In the genomic region with DNA sequence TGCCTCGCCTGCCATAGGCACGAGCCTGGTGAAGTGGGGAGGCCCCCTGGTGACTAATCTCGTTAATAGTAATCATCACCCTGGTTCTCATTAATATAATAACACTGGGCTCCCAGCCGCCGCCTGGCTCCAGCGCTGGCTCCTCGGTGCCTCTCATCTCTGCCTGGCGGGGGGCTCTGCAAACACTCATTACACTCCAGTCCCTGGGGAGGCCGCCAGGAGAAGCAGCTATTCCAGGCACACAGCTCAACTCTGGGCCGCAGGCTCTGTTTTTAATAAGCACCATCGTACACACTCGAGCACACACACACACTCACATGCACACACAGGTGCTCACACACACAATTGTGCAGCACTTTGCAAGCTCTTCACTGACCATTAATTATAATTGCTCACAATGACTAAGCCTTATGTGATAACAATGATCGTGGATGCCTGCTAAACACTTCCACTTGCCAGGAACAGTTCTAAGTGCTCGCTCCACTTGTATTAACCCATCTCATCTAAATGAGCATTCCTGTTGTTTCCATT, we compare ENCODE assay signal across 1 cellular context.
A peak's percentile ranks its signal among the peaks of the same experiment; 100 is the strongest.
TF ChIP-seq lines count a peak whose summit lies in the region.

No MANE protein-coding gene starts in this region.

TF ChIP-seq in HEK293, 187 proteins besides CTCF, POLR2A, EP300 and RAD21 (continued from another document and continues in another):
- TF ChIP-seq ZNF433 (tag by site-specific recombination; IDR thresholded peaks at IDR 0.05; ENCODE audit: low read depth) (no peak), ZNF146 (tag by site-specific recombination; IDR thresholded peaks at IDR 0.05) (no peak), ZNF174 (tag by site-specific recombination; IDR thresholded peaks at IDR 0.05) (no peak), ZNF10 (tag by site-specific recombination; IDR thresholded peaks at IDR 0.05) (peak; percentile 20; the same call in 1 of the 2 replicates), ZXDB (tag by site-specific recombination; IDR thresholded peaks at IDR 0.05) (no peak), ZNF660 (tag by site-specific recombination; IDR thresholded peaks at IDR 0.05) (0 out of 2 replicates have a peak, but pooled peaks have one; percentile 8), ZNF311 (tag by site-specific recombination; IDR thresholded peaks at IDR 0.05; ENCODE audit: borderline replicate concordance) (no peak), ZNF560 (tag by site-specific recombination; IDR thresholded peaks at IDR 0.05; ENCODE audit: borderline replicate concordance) (no peak), ZFHX2 (tag by site-specific recombination; conservative IDR thresholded peaks at IDR 0.05) (no peak), ZNF600 (tag by site-specific recombination; IDR thresholded peaks at IDR 0.05) (peak; percentile 72), SCRT2 (tag by site-specific recombination; IDR thresholded peaks at IDR 0.05) (peak; percentile 43; the same call in 1 of the 2 replicates), ZBTB7A (tag by site-specific recombination; IDR thresholded peaks at IDR 0.05; ENCODE audit: low read depth) (no peak), HOXA7 (CRISPR knock-in tag; IDR thresholded peaks at IDR 0.05; ENCODE audit: borderline replicate concordance) (no peak), SP3 (tag by site-specific recombination; IDR thresholded peaks at IDR 0.05) (no peak), ZNF785 (tag by site-specific recombination; IDR thresholded peaks at IDR 0.05) (no peak), ZNF777 (tag by site-specific recombination; IDR thresholded peaks at IDR 0.05; ENCODE audit: borderline replicate concordance) (no peak), SCRT1 (tag by site-specific recombination; IDR thresholded peaks at IDR 0.05; ENCODE audit: borderline replicate concordance) (peak; percentile 56; the same call in 1 of the 2 replicates), ZNF140 (tag by site-specific recombination; IDR thresholded peaks at IDR 0.05) (no peak), WT1 (tag by site-specific recombination; IDR thresholded peaks at IDR 0.05) (peak; percentile 49; the same call in 1 of the 2 replicates), TRIM28 (IDR thresholded peaks at IDR 0.05; ENCODE audit: borderline replicate concordance, low read length) (peak; percentile 84), ZNF843 (tag by site-specific recombination; IDR thresholded peaks at IDR 0.05) (peak; percentile 84), ZNF510 (tag by site-specific recombination; IDR thresholded peaks at IDR 0.05; ENCODE audit: insufficient replicate concordance) (no peak), ZNF155 (tag by site-specific recombination; IDR thresholded peaks at IDR 0.05) (no peak), ZNF791 (tag by site-specific recombination; IDR thresholded peaks at IDR 0.05) (no peak), ZNF416 (tag by site-specific recombination; IDR thresholded peaks at IDR 0.05) (no peak), ZNF37A (tag by site-specific recombination; IDR thresholded peaks at IDR 0.05) (no peak), ZNF677 (tag by site-specific recombination; IDR thresholded peaks at IDR 0.05) (no peak), KLF10 (tag by site-specific recombination; IDR thresholded peaks at IDR 0.05) (no peak)
- TF ChIP-seq, protein P1, sequence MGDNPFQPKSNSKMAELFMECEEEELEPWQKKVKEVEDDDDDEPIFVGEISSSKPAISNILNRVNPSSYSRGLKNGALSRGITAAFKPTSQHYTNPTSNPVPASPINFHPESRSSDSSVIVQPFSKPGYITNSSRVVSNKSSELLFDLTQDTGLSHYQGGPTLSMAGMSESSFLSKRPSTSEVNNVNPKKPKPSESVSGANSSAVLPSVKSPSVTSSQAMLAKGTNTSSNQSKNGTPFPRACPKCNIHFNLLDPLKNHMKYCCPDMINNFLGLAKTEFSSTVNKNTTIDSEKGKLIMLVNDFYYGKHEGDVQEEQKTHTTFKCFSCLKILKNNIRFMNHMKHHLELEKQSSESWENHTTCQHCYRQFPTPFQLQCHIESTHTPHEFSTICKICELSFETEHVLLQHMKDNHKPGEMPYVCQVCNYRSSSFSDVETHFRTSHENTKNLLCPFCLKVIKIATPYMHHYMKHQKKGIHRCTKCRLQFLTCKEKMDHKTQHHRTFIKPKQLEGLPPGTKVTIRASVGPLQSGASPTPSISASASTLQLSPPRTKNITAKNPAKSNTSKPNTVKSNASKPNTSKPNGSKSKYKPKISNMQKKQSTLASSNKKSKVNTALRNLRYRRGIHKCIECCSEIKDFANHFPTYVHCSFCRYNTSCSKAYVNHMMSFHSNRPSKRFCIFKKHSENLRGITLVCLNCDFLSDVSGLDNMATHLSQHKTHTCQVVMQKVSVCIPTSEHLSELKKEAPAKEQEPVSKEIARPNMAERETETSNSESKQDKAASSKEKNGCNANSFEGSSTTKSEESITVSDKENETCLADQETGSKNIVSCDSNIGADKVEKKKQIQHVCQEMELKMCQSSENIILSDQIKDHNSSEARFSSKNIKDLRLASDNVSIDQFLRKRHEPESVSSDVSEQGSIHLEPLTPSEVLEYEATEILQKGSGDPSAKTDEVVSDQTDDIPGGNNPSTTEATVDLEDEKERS (tag by site-specific recombination; IDR thresholded peaks at IDR 0.05) = no peak
- TF ChIP-seq, protein P2, sequence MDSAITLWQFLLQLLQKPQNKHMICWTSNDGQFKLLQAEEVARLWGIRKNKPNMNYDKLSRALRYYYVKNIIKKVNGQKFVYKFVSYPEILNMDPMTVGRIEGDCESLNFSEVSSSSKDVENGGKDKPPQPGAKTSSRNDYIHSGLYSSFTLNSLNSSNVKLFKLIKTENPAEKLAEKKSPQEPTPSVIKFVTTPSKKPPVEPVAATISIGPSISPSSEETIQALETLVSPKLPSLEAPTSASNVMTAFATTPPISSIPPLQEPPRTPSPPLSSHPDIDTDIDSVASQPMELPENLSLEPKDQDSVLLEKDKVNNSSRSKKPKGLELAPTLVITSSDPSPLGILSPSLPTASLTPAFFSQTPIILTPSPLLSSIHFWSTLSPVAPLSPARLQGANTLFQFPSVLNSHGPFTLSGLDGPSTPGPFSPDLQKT (IDR thresholded peaks at IDR 0.05; ENCODE audit: borderline replicate concordance, low read depth, low read length) = no peak
- TF ChIP-seq, protein P3, sequence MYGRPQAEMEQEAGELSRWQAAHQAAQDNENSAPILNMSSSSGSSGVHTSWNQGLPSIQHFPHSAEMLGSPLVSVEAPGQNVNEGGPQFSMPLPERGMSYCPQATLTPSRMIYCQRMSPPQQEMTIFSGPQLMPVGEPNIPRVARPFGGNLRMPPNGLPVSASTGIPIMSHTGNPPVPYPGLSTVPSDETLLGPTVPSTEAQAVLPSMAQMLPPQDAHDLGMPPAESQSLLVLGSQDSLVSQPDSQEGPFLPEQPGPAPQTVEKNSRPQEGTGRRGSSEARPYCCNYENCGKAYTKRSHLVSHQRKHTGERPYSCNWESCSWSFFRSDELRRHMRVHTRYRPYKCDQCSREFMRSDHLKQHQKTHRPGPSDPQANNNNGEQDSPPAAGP (tag by site-specific recombination; IDR thresholded peaks at IDR 0.05) = no peak
- TF ChIP-seq, protein P4, sequence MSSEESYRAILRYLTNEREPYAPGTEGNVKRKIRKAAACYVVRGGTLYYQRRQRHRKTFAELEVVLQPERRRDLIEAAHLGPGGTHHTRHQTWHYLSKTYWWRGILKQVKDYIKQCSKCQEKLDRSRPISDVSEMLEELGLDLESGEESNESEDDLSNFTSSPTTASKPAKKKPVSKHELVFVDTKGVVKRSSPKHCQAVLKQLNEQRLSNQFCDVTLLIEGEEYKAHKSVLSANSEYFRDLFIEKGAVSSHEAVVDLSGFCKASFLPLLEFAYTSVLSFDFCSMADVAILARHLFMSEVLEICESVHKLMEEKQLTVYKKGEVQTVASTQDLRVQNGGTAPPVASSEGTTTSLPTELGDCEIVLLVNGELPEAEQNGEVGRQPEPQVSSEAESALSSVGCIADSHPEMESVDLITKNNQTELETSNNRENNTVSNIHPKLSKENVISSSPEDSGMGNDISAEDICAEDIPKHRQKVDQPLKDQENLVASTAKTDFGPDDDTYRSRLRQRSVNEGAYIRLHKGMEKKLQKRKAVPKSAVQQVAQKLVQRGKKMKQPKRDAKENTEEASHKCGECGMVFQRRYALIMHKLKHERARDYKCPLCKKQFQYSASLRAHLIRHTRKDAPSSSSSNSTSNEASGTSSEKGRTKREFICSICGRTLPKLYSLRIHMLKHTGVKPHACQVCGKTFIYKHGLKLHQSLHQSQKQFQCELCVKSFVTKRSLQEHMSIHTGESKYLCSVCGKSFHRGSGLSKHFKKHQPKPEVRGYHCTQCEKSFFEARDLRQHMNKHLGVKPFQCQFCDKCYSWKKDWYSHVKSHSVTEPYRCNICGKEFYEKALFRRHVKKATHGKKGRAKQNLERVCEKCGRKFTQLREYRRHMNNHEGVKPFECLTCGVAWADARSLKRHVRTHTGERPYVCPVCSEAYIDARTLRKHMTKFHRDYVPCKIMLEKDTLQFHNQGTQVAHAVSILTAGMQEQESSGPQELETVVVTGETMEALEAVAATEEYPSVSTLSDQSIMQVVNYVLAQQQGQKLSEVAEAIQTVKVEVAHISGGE (tag by site-specific recombination; conservative IDR thresholded peaks at IDR 0.05; ENCODE audit: low read depth) = no peak
- TF ChIP-seq, protein P5, sequence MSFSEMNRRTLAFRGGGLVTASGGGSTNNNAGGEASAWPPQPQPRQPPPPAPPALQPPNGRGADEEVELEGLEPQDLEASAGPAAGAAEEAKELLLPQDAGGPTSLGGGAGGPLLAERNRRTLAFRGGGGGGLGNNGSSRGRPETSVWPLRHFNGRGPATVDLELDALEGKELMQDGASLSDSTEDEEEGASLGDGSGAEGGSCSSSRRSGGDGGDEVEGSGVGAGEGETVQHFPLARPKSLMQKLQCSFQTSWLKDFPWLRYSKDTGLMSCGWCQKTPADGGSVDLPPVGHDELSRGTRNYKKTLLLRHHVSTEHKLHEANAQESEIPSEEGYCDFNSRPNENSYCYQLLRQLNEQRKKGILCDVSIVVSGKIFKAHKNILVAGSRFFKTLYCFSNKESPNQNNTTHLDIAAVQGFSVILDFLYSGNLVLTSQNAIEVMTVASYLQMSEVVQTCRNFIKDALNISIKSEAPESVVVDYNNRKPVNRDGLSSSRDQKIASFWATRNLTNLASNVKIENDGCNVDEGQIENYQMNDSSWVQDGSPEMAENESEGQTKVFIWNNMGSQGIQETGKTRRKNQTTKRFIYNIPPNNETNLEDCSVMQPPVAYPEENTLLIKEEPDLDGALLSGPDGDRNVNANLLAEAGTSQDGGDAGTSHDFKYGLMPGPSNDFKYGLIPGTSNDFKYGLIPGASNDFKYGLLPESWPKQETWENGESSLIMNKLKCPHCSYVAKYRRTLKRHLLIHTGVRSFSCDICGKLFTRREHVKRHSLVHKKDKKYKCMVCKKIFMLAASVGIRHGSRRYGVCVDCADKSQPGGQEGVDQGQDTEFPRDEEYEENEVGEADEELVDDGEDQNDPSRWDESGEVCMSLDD (tag by site-specific recombination; IDR thresholded peaks at IDR 0.05) = no peak
- TF ChIP-seq, protein P6, sequence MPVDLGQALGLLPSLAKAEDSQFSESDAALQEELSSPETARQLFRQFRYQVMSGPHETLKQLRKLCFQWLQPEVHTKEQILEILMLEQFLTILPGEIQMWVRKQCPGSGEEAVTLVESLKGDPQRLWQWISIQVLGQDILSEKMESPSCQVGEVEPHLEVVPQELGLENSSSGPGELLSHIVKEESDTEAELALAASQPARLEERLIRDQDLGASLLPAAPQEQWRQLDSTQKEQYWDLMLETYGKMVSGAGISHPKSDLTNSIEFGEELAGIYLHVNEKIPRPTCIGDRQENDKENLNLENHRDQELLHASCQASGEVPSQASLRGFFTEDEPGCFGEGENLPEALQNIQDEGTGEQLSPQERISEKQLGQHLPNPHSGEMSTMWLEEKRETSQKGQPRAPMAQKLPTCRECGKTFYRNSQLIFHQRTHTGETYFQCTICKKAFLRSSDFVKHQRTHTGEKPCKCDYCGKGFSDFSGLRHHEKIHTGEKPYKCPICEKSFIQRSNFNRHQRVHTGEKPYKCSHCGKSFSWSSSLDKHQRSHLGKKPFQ (tag by site-specific recombination; IDR thresholded peaks at IDR 0.05) = peak; percentile 89
- TF ChIP-seq, protein P7, sequence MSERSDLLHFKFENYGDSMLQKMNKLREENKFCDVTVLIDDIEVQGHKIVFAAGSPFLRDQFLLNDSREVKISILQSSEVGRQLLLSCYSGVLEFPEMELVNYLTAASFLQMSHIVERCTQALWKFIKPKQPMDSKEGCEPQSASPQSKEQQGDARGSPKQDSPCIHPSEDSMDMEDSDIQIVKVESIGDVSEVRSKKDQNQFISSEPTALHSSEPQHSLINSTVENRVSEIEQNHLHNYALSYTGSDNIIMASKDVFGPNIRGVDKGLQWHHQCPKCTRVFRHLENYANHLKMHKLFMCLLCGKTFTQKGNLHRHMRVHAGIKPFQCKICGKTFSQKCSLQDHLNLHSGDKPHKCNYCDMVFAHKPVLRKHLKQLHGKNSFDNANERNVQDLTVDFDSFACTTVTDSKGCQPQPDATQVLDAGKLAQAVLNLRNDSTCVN (tag by site-specific recombination; optimal IDR thresholded peaks at IDR 0.05) = no peak
- TF ChIP-seq, protein P8, sequence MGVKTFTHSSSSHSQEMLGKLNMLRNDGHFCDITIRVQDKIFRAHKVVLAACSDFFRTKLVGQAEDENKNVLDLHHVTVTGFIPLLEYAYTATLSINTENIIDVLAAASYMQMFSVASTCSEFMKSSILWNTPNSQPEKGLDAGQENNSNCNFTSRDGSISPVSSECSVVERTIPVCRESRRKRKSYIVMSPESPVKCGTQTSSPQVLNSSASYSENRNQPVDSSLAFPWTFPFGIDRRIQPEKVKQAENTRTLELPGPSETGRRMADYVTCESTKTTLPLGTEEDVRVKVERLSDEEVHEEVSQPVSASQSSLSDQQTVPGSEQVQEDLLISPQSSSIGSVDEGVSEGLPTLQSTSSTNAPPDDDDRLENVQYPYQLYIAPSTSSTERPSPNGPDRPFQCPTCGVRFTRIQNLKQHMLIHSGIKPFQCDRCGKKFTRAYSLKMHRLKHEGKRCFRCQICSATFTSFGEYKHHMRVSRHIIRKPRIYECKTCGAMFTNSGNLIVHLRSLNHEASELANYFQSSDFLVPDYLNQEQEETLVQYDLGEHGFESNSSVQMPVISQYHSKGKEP (tag by site-specific recombination; IDR thresholded peaks at IDR 0.05) = 0 out of 2 replicates have a peak, but pooled peaks have one; percentile 19
- TF ChIP-seq, protein P9, sequence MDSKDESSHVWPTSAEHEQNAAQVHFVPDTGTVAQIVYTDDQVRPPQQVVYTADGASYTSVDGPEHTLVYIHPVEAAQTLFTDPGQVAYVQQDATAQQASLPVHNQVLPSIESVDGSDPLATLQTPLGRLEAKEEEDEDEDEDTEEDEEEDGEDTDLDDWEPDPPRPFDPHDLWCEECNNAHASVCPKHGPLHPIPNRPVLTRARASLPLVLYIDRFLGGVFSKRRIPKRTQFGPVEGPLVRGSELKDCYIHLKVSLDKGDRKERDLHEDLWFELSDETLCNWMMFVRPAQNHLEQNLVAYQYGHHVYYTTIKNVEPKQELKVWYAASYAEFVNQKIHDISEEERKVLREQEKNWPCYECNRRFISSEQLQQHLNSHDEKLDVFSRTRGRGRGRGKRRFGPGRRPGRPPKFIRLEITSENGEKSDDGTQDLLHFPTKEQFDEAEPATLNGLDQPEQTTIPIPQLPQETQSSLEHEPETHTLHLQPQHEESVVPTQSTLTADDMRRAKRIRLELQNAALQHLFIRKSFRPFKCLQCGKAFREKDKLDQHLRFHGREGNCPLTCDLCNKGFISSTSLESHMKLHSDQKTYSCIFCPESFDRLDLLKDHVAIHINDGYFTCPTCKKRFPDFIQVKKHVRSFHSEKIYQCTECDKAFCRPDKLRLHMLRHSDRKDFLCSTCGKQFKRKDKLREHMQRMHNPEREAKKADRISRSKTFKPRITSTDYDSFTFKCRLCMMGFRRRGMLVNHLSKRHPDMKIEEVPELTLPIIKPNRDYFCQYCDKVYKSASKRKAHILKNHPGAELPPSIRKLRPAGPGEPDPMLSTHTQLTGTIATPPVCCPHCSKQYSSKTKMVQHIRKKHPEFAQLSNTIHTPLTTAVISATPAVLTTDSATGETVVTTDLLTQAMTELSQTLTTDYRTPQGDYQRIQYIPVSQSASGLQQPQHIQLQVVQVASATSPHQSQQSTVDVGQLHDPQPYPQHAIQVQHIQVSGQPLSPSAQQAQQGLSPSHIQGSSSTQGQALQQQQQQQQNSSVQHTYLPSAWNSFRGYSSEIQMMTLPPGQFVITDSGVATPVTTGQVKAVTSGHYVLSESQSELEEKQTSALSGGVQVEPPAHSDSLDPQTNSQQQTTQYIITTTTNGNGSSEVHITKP (tag by site-specific recombination; IDR thresholded peaks at IDR 0.05) = peak; percentile 53
